Comparison of ENCODE assay signal across 10 cellular contexts in the genomic region with DNA sequence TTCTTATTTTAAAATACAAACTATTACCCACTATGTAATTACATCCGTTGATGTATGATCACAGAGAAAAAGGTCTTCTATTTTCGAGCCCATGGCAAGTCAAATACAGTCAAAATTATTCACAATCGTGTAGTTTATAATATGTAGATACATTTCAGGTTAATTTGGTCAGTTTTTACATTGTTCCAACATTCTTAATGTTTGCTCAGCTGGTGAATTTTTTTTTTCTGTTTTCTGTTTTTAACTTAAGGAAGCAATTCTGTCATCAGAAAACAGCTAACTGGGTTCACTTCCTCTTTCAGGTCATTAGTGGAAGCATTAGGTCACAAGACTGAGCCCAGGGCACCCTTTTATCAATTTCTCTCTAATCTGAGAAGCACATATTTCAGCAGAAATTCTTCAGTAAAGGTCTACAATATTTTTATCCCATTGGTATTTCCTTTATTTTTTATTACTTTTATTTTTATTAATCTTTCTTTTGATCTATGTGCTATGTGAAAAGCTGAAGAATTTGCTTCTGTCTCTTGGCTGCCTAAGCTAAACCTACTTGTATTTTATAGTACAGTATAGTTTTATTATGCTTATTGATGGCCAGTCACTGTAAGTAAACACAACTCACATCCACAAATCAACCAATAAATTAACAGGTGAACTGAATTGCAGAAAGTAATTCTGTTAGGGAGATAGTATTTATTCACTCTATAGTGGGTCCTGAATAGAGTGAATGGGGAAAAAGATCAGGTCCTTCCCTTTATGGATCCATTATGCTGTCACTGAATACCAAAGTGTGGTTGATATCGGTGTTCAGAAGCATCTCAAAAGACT.
DNase-seq lines count a peak whose midpoint lies in the region; ATAC-seq and TF ChIP-seq lines count a peak whose summit lies in the region.
"Had no signal": no experiment of that assay in that cellular context is flagged by ENCODE, and none has a peak within 500 bp of the region (broad histone marks: within the 10 kb centered on the region; RNA-seq: fewer than 3 reads in every experiment).

No MANE protein-coding gene starts in this region.

- H3K36me3 ChIP-seq in gastrocnemius medialis, result no peaks in the 10 kb centered on the region

- no peak for TF ChIP-seq POLR2A in gastrocnemius medialis (IDR thresholded peaks at IDR 0.05)

- no peaks in the 10 kb centered on the region for H3K27me3 ChIP-seq in gastrocnemius medialis

- in situ Hi-C loops in gastrocnemius medialis (cut with MboI; ENCODE audit: low sequenced_read_pairs in 4 of 4), result no loop called here

- intact Hi-C loops in gastrocnemius medialis (cut with DNase I; ENCODE audit: low total_unique reads), result loop anchor here (2.0 kb wide), 1 partner anchor 21 kb away; no protein-coding TSS in a partner anchor

- no peaks in the 10 kb centered on the region for H3K9me3 ChIP-seq in gastrocnemius medialis

- DNase-seq in DMS153 (lab: John Stamatoyannopoulos, UW), result peak; percentile 27
- no peak for DNase-seq in DMS153 treated with DMSO at 0.1 percent for 48 hours (lab: John Stamatoyannopoulos, UW; ENCODE audit: unreplicated experiment)
- peak; percentile 34 for DNase-seq in SIG-M5 (lab: John Stamatoyannopoulos, UW)
- DNase-seq in pulmonary artery endothelial cell (ENCODE audit: low read depth, low spot score), result peak; percentile 39
- no peak for DNase-seq in nephron progenitor cell
- DNase-seq in NCI-H345 (lab: John Stamatoyannopoulos, UW), result no peak
- no peak for DNase-seq in gastrocnemius medialis

- H3K4me3 ChIP-seq in gastrocnemius medialis, result no peak overlapping the region

- no peaks in the 10 kb centered on the region for H3K27me3 Mint-ChIP-seq in nephron progenitor cell (ENCODE audit: low read depth, poor library complexity)

- no peaks in the 10 kb centered on the region for H3K36me3 Mint-ChIP-seq in nephron progenitor cell (ENCODE audit: low read depth)

- H3K4me1 ChIP-seq in gastrocnemius medialis, result peaks cover 13 to 21% of the 10 kb centered on the region in 2 donors

- H3K4me3 Mint-ChIP-seq in nephron progenitor cell, result no peak overlapping the region

- ATAC-seq in HG02885 (IDR thresholded peaks at IDR 0.05; ENCODE audit: poor library complexity, unreplicated experiment), result peak; percentile 66
- no peak for ATAC-seq in gastrocnemius medialis

- H3K4me1 Mint-ChIP-seq in nephron progenitor cell, result peaks cover 16% of the 10 kb centered on the region

- H3K27ac ChIP-seq in gastrocnemius medialis, result no peak overlapping the region
- H3K27ac ChIP-seq: 22Rv1, epithelial cell of prostate had no signal

- TF ChIP-seq CTCF in nephron progenitor cell (IDR thresholded peaks at IDR 0.05) (no peak), gastrocnemius medialis (IDR thresholded peaks at IDR 0.05 in 4 of 5, conservative IDR thresholded peaks at IDR 0.05 in 1 of 5) (no peak)

- H3K9me3 Mint-ChIP-seq in nephron progenitor cell, result no peaks in the 10 kb centered on the region

- no peak overlapping the region for H3K27ac Mint-ChIP-seq in nephron progenitor cell

Comparison
In these comparisons a context has a peak if more than half of its experiments do, and no peak if none do; other contexts are left out.
1. DNase-seq: peak in DMS153 (single experiment), SIG-M5 (single experiment) and pulmonary artery endothelial cell (single experiment); none in DMS153 treated with DMSO at 0.1 percent for 48 hours (single experiment), nephron progenitor cell (single experiment), NCI-H345 (single experiment) and gastrocnemius medialis (0 of 2).